17 cellular contexts compared by ENCODE assay signal in the genomic region with DNA sequence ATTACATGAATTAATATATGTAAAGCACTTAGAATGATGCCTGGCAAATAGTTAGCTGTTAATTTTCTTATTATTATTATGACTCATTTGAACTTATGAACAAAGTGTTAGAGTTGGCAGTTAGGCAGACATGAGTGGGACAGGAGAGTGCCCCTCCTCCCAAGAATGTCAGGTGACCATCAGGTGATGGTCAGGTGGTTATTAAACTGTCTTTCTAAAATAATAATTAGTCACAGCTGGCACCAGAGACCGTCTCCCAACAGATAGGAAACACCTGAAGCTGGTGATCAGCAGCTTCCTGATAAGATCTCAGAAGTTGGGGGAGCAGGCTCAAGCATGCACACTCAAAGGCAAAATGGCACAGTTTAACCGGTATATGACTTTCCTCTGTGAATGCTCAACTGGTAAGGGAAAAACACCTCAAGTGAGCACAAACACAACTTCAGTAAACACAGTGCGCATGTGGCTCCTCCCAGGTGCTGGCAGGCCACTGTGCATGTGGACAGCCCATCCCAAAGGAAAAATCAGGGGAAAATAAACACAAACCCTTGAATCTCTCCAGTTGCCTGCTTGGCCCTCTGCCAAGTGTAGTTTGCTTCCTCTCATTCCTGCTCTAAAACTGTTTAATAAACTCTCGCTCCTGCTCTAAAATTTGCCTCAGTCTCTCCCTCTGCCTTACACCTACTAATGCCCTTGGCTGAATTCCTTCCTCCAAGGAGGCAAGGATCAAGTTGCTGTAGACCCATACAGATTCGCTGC. TPM values are rescaled to one million over a fixed set of nuclear protein-coding genes. Genes with fewer than 3 reads are reported as not detected.
"Had no signal": no experiment of that assay in that cellular context is flagged by ENCODE, and none has a peak within 500 bp of the region (broad histone marks: within the 10 kb centered on the region; RNA-seq: fewer than 3 reads in every experiment).

No MANE protein-coding gene starts in this region.

- H3K36me3 Mint-ChIP-seq: activated naive CD8-positive, alpha-beta T cell had no signal

- DNase-seq: activated effector memory CD4-positive, alpha-beta T cell treated with anti-CD3 and anti-CD28 coated beads, Interleukin-2, amount 50 U/mL, for 16 hours; activated T-cell treated with anti-CD3 and anti-CD28 coated beads, Interleukin-2, amount 50 U/mL, for 1 hour; brain microvascular endothelial cell; effector memory CD8-positive, alpha-beta T cell; erythroblast; hypothalamus; nephron progenitor cell; psoas muscle; spleen; stimulated activated CD4-positive, alpha-beta T cell treated with anti-CD3 and anti-CD28 coated beads, Interleukin-2, amount 100 ng/mL, for 24 hours; stimulated activated naive CD8-positive, alpha-beta T cell treated with anti-CD3 and anti-CD28 coated beads, Interleukin-15, Interleukin-2, amounts not matched to agents 100 U/mL and 50 U/mL, for 24 hours; upper lobe of right lung had no signal

- H3K27ac ChIP-seq: brain microvascular endothelial cell, psoas muscle, spleen, upper lobe of right lung had no signal

- H3K4me3 ChIP-seq: psoas muscle, spleen, upper lobe of right lung had no signal

- H3K27me3 Mint-ChIP-seq: activated naive CD8-positive, alpha-beta T cell had no signal

- H3K27ac Mint-ChIP-seq: activated naive CD8-positive, alpha-beta T cell; effector memory CD8-positive, alpha-beta T cell; nephron progenitor cell had no signal

- H3K4me1 ChIP-seq: psoas muscle, upper lobe of right lung had no signal

- H3K4me3 Mint-ChIP-seq: activated naive CD8-positive, alpha-beta T cell; effector memory CD8-positive, alpha-beta T cell; nephron progenitor cell had no signal

- H3K36me3 ChIP-seq: brain microvascular endothelial cell, spleen, upper lobe of right lung had no signal

- H3K9me3 Mint-ChIP-seq: effector memory CD8-positive, alpha-beta T cell had no signal

- ATAC-seq: activated CD4-positive, CD25-positive, alpha-beta regulatory T cell treated with anti-CD3 and anti-CD28 coated beads, Interleukin-2, amount 50 U/mL, for 24 hours; effector memory CD8-positive, alpha-beta T cell; left lobe of liver; psoas muscle; sciatic nerve; stimulated activated naive CD8-positive, alpha-beta T cell treated with anti-CD3 and anti-CD28 coated beads, Interleukin-15, Interleukin-2, amounts not matched to agents 100 U/mL and 50 U/mL, for 24 hours; upper lobe of right lung had no signal

- H3K4me1 Mint-ChIP-seq: nephron progenitor cell had no signal

- H3K27me3 ChIP-seq: brain microvascular endothelial cell, upper lobe of right lung had no signal

RNA-seq across cellular contexts. Expression of a gene that starts 54.0 kb away (rescaled TPM):
- total RNA-seq: osteoblast had no signal
